Comparison of ENCODE assay signal across 8 cellular contexts in the genomic region with DNA sequence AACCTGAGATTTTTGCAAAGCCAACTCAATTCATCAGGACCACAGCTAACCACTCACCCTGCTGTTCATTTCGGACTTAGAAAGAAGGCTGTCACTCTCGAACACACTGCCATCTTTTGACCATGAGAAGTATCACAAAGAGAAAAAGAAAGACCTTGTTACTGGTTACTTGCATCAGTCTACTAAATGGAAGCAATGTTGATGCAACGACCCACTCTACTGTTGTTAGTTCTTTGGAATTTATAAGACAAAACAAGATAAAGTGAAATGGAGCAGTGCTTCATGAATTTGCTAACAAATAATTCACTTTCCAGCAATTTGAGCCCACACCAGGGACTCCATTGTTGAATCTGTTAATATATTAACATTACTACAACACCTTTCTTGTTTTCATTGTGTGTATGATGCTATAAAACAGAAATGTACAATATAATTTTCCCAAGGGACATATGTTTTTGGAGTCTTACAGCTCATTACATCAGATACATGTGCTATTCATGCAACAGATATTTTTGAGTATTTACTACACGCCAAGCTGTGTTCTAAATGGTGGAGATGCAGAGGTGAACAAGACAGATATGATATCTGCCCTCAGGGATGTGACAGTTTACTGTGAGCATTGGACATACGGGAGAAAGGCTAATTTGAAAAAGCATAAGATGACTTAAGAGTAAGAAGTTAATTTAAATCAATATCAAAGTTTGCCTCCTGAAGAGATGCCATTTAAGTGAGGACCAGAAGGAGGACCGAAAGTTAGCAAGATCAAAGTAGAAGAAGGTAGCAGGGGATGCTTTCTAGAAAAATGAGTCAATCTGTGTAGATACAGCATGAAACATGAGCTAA.
DNase-seq lines count a peak whose midpoint lies in the region; ATAC-seq, FAIRE-seq and TF ChIP-seq lines count a peak whose summit lies in the region.

No MANE protein-coding gene starts in this region.

- TF ChIP-seq CTCF in BJ (IDR thresholded peaks at IDR 0.05; ENCODE audit: insufficient read depth, low read depth, low read length) (peak; percentile 41), astrocyte of the cerebellum (IDR thresholded peaks at IDR 0.05; ENCODE audit: low read depth, low read length, missing control alignments) (peak; percentile 60)

- CTCF ChIA-PET in BJ (lab: Yijun Ruan, JAX): interaction anchor here (0.7 to 2.5 kb wide), 14 partner anchors 10 to 160 kb away, joined by 3 to 8 read pairs (median 4); partner anchors contain the start of gene AREG

- POLR2A ChIA-PET in BJ (lab: Charles Lee): no interaction called here

- in situ Hi-C loops in astrocyte of the cerebellum (cut with HindIII; ENCODE audit: low sequenced_read_pairs): no loop called here

- H3K36me3 ChIP-seq in BJ (ENCODE audit: control insufficient read depth, insufficient read depth, low read length): no peaks in the 10 kb centered on the region

- DNase-seq in BJ (ENCODE audit: low read depth): no peak
- DNase-seq in GM18507 (ENCODE audit: extremely low spot score, insufficient read length, low read depth): peak; percentile 3
- peak; percentile 36 for DNase-seq in NCI-H2107 treated with DMSO at 0.1 percent for 48 hours (lab: John Stamatoyannopoulos, UW; ENCODE audit: unreplicated experiment)
- DNase-seq in astrocyte of the cerebellum (ENCODE audit: low read depth): peak; percentile 67
- DNase-seq in iPS DF 4.7 (ENCODE audit: extremely low read depth, low spot score): peak; percentile 51
- peak; percentile 80 for DNase-seq in stromal cell of bone marrow (ENCODE audit: low read depth)
- no peak for DNase-seq in COLO668 (lab: John Stamatoyannopoulos, UW; ENCODE audit: unreplicated experiment)

- ATAC-seq in HG02938 (IDR thresholded peaks at IDR 0.05; ENCODE audit: unreplicated experiment): peak; percentile 89

- H3K4me3 ChIP-seq in BJ (ENCODE audit: low read depth, low read length) (no peak overlapping the region), astrocyte of the cerebellum (ENCODE audit: low read depth, low read length) (no peak overlapping the region)

- no peaks in the 10 kb centered on the region for H3K27me3 ChIP-seq in BJ (ENCODE audit: control insufficient read depth, insufficient read depth, low read length)

- peak; percentile 82 for FAIRE-seq in GM18507 (lab: Jason Lieb, UNC)

Comparison
In these comparisons a context has a peak if more than half of its experiments do, and no peak if none do; other contexts are left out.
1. DNase-seq: peak in GM18507 (single experiment), NCI-H2107 treated with DMSO at 0.1 percent for 48 hours (single experiment), astrocyte of the cerebellum (single experiment), iPS DF 4.7 (single experiment) and stromal cell of bone marrow (single experiment); none in BJ (single experiment) and COLO668 (single experiment).